In the genomic region with DNA sequence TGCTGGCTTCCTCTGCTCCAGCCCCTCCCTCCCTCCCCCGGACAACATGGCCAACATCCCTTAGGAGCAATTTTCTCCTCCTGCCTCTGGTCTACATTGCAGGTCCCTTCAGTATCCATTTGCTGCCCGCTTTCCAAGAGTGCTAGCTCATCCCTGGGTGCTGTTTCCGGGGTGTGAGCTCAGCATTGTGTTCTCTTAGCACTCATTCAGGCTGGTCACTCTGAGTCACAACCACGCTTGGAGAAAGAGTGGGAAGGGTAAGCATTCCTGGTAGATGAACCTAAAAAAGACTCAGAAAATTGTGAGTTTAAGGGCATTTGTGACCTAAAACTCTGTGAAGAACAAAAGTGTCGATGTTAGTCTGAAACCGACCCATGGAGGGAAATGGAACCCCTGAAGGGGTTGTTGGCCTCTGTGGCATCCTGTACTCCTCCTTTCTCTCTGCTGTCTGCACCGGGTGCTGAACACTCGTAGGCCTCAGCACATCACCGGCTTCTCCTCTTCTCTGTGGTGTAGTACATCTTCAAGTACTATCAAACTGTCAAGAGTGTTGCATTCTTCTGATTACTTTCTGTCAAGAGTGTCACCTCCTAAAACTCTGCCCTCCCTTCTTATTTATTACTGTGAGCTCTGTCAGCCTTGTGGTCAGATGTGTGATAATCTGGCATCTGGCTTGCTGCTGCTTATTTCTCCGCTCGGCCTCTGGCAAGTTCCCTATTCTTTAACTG, we compare ENCODE assay signal across 2 cellular contexts.
TF ChIP-seq lines count a peak whose summit lies in the region.

No MANE protein-coding gene starts in this region.

TF ChIP-seq in GM23338, 12 proteins besides CTCF, POLR2A, EP300 and RAD21 (continues in another document):
- TF ChIP-seq POLR2AphosphoS5 (IDR thresholded peaks at IDR 0.05; ENCODE audit: low read depth) (no peak), ZNF331 (CRISPR knock-in tag; IDR thresholded peaks at IDR 0.05; ENCODE audit: low read depth) (no peak), JUNB (IDR thresholded peaks at IDR 0.05; ENCODE audit: unreplicated experiment) (no peak), NANOG (IDR thresholded peaks at IDR 0.05; ENCODE audit: borderline replicate concordance) (no peak), STAT1 (IDR thresholded peaks at IDR 0.05; ENCODE audit: unreplicated experiment) (no peak), EZH2 (IDR thresholded peaks at IDR 0.05; ENCODE audit: low read depth, unreplicated experiment) (no peak), CREB1 (CRISPR knock-in tag; IDR thresholded peaks at IDR 0.05; ENCODE audit: low read depth) (no peak), ZNF114 (CRISPR knock-in tag; IDR thresholded peaks at IDR 0.05) (no peak), EZH2phosphoT487 (IDR thresholded peaks at IDR 0.05; ENCODE audit: unreplicated experiment) (no peak)
- TF ChIP-seq, protein P1, sequence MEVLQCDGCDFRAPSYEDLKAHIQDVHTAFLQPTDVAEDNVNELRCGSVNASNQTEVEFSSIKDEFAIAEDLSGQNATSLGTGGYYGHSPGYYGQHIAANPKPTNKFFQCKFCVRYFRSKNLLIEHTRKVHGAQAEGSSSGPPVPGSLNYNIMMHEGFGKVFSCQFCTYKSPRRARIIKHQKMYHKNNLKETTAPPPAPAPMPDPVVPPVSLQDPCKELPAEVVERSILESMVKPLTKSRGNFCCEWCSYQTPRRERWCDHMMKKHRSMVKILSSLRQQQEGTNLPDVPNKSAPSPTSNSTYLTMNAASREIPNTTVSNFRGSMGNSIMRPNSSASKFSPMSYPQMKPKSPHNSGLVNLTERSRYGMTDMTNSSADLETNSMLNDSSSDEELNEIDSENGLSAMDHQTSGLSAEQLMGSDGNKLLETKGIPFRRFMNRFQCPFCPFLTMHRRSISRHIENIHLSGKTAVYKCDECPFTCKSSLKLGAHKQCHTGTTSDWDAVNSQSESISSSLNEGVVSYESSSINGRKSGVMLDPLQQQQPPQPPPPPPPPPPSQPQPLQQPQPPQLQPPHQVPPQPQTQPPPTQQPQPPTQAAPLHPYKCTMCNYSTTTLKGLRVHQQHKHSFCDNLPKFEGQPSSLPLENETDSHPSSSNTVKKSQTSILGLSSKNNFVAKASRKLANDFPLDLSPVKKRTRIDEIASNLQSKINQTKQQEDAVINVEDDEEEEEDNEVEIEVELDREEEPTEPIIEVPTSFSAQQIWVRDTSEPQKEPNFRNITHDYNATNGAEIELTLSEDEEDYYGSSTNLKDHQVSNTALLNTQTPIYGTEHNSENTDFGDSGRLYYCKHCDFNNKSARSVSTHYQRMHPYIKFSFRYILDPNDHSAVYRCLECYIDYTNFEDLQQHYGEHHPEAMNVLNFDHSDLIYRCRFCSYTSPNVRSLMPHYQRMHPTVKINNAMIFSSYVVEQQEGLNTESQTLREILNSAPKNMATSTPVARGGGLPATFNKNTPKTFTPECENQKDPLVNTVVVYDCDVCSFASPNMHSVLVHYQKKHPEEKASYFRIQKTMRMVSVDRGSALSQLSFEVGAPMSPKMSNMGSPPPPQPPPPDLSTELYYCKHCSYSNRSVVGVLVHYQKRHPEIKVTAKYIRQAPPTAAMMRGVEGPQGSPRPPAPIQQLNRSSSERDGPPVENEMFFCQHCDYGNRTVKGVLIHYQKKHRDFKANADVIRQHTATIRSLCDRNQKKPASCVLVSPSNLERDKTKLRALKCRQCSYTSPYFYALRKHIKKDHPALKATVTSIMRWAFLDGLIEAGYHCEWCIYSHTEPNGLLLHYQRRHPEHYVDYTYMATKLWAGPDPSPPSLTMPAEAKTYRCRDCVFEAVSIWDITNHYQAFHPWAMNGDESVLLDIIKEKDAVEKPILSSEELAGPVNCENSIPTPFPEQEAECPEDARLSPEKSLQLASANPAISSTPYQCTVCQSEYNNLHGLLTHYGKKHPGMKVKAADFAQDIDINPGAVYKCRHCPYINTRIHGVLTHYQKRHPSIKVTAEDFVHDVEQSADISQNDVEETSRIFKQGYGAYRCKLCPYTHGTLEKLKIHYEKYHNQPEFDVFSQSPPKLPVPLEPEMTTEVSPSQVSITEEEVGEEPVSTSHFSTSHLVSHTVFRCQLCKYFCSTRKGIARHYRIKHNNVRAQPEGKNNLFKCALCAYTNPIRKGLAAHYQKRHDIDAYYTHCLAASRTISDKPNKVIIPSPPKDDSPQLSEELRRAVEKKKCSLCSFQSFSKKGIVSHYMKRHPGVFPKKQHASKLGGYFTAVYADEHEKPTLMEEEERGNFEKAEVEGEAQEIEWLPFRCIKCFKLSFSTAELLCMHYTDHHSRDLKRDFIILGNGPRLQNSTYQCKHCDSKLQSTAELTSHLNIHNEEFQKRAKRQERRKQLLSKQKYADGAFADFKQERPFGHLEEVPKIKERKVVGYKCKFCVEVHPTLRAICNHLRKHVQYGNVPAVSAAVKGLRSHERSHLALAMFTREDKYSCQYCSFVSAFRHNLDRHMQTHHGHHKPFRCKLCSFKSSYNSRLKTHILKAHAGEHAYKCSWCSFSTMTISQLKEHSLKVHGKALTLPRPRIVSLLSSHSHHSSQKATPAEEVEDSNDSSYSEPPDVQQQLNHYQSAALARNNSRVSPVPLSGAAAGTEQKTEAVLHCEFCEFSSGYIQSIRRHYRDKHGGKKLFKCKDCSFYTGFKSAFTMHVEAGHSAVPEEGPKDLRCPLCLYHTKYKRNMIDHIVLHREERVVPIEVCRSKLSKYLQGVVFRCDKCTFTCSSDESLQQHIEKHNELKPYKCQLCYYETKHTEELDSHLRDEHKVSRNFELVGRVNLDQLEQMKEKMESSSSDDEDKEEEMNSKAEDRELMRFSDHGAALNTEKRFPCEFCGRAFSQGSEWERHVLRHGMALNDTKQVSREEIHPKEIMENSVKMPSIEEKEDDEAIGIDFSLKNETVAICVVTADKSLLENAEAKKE (CRISPR knock-in tag; IDR thresholded peaks at IDR 0.05), result no peak
- TF ChIP-seq, protein P2, sequence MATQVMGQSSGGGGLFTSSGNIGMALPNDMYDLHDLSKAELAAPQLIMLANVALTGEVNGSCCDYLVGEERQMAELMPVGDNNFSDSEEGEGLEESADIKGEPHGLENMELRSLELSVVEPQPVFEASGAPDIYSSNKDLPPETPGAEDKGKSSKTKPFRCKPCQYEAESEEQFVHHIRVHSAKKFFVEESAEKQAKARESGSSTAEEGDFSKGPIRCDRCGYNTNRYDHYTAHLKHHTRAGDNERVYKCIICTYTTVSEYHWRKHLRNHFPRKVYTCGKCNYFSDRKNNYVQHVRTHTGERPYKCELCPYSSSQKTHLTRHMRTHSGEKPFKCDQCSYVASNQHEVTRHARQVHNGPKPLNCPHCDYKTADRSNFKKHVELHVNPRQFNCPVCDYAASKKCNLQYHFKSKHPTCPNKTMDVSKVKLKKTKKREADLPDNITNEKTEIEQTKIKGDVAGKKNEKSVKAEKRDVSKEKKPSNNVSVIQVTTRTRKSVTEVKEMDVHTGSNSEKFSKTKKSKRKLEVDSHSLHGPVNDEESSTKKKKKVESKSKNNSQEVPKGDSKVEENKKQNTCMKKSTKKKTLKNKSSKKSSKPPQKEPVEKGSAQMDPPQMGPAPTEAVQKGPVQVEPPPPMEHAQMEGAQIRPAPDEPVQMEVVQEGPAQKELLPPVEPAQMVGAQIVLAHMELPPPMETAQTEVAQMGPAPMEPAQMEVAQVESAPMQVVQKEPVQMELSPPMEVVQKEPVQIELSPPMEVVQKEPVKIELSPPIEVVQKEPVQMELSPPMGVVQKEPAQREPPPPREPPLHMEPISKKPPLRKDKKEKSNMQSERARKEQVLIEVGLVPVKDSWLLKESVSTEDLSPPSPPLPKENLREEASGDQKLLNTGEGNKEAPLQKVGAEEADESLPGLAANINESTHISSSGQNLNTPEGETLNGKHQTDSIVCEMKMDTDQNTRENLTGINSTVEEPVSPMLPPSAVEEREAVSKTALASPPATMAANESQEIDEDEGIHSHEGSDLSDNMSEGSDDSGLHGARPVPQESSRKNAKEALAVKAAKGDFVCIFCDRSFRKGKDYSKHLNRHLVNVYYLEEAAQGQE (IDR thresholded peaks at IDR 0.05; ENCODE audit: unreplicated experiment), result no peak

TF ChIP-seq in H1, 55 proteins besides CTCF, POLR2A, EP300 and RAD21:
- TF ChIP-seq EZH2 (IDR thresholded peaks at IDR 0.05; ENCODE audit: low read depth, low read length, severe bottlenecking), result no peak
- TF ChIP-seq CBX5 (IDR thresholded peaks at IDR 0.05; ENCODE audit: low read depth, low read length), result no peak
- TF ChIP-seq, protein P3, sequence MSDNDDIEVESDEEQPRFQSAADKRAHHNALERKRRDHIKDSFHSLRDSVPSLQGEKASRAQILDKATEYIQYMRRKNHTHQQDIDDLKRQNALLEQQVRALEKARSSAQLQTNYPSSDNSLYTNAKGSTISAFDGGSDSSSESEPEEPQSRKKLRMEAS (IDR thresholded peaks at IDR 0.05), result no peak
- TF ChIP-seq SP4 (IDR thresholded peaks at IDR 0.05; ENCODE audit: low read length), result no peak
- no peak for TF ChIP-seq EGR1 (IDR thresholded peaks at IDR 0.05; ENCODE audit: borderline replicate concordance, low read depth, low read length)
- TF ChIP-seq SP2 (IDR thresholded peaks at IDR 0.05; ENCODE audit: low read length), result no peak
